Comparison of ENCODE assay signal across 23 cellular contexts in genomic region chr11:102194257-102194656, GRCh38.
DNase-seq lines count a peak whose midpoint lies in the region; ATAC-seq and TF ChIP-seq lines count a peak whose summit lies in the region.
"Had no signal": no experiment of that assay in that cellular context is flagged by ENCODE, and none has a peak within 500 bp of the region (broad histone marks: within the 10 kb centered on the region; RNA-seq: fewer than 3 reads in every experiment).

No MANE protein-coding gene starts in this region.

- no peak overlapping the region for H2BK120ac ChIP-seq in IMR-90 (ENCODE audit: low read depth, low read length)

- H3K27ac Mint-ChIP-seq in Caco-2 (ENCODE audit: unreplicated experiment) = peak overlapping the region; percentile 23
- H3K27ac Mint-ChIP-seq: CD8-positive, alpha-beta T cell had no signal

- H3K4me2 ChIP-seq in IMR-90 (ENCODE audit: low read depth, low read length) = no peak overlapping the region
- H3K4me2 ChIP-seq: BLaER1 treated with 17β-estradiol and CSF1 and Interleukin-3, amounts not matched to agents 10 nM and 100 nM; SK-N-SH had no signal

- no peak overlapping the region for H2AK9ac ChIP-seq in IMR-90 (replicated peaks; ENCODE audit: low read depth, low read length, poor library complexity)

- H3K23ac ChIP-seq in IMR-90 (ENCODE audit: low read depth, low read length) = no peak overlapping the region

- POLR2A ChIA-PET in Caco-2 (lab: Charles Lee) = no interaction called here
- POLR2A ChIA-PET in IMR-90 (lab: Charles Lee; ENCODE audit: unreplicated experiment) = no interaction called here

- H3K14ac ChIP-seq in IMR-90 (replicated peaks; ENCODE audit: low read depth, low read length) = no peak overlapping the region

- no peak overlapping the region for H2AK5ac ChIP-seq in IMR-90 (ENCODE audit: low read depth, low read length)

- no peak overlapping the region for H2AFZ ChIP-seq in IMR-90 (replicated peaks; ENCODE audit: low read length, poor library complexity)

- no peak overlapping the region for H3K4me3 Mint-ChIP-seq in Caco-2 (ENCODE audit: unreplicated experiment)
- H3K4me3 Mint-ChIP-seq: CD8-positive, alpha-beta T cell; H9 had no signal

- H4K5ac ChIP-seq in IMR-90 (ENCODE audit: low read depth, low read length) = no peak overlapping the region

- H3K27ac ChIP-seq in IMR-90 (ENCODE audit: insufficient read depth, low read length) = no peak overlapping the region
- peak overlapping the region; percentile 47 to 74 for H3K27ac ChIP-seq in uterus
- H3K27ac ChIP-seq: BLaER1 treated with 17β-estradiol and CSF1 and Interleukin-3, amounts not matched to agents 10 nM and 100 nM; HL-60 had no signal

- H3K4me1 Mint-ChIP-seq in Caco-2 (ENCODE audit: low read depth, unreplicated experiment) = peaks cover 66% of the 10 kb centered on the region

- intact Hi-C loops in Caco-2 (cut with micrococcal nuclease; ENCODE audit: unreplicated experiment) = no loop called here
- intact Hi-C loops in IMR-90 (cut with micrococcal nuclease) = no loop called here
- intact Hi-C loops in uterus (cut with DNase I; ENCODE audit: low total_unique reads) = no loop called here

- peaks cover 9% of the 10 kb centered on the region for H3K9me3 Mint-ChIP-seq in Caco-2 (ENCODE audit: unreplicated experiment)
- H3K9me3 Mint-ChIP-seq: CD8-positive, alpha-beta T cell had no signal

- H3K4ac ChIP-seq in IMR-90 (ENCODE audit: low read depth, low read length) = no peak overlapping the region

- H3K36me3 ChIP-seq in Caco-2 (ENCODE audit: control insufficient read depth, insufficient read depth, low read length) (peaks cover 5% of the 10 kb centered on the region; the same call in 1 of the 2 replicates), IMR-90 (ENCODE audit: control insufficient read depth, insufficient read depth, low read length) (peaks cover 2% of the 10 kb centered on the region), uterus (no peaks in the 10 kb centered on the region)

- H3K27me3 ChIP-seq in Caco-2 (replicated peaks; ENCODE audit: control insufficient read depth, insufficient read depth, low read length) (no peaks in the 10 kb centered on the region), IMR-90 (ENCODE audit: control insufficient read depth, insufficient read depth, low read length) (no peaks in the 10 kb centered on the region), uterus (no peaks in the 10 kb centered on the region)
- H3K27me3 ChIP-seq: BLaER1 treated with 17β-estradiol and CSF1 and Interleukin-3, amounts not matched to agents 10 nM and 100 nM had no signal

- ATAC-seq in IMR-90 (ENCODE audit: low read depth) = peak; percentile 19; the same call in 1 of the 2 replicates
- no peak for ATAC-seq in GM19463 (IDR thresholded peaks at IDR 0.05; ENCODE audit: unreplicated experiment)
- no peak for ATAC-seq in GM19328 (IDR thresholded peaks at IDR 0.05; ENCODE audit: unreplicated experiment)
- ATAC-seq: CD8-positive, alpha-beta T cell; Panc1 had no signal

- no peak overlapping the region for H3K56ac ChIP-seq in IMR-90 (ENCODE audit: extremely low read depth, insufficient read depth, low read length)

- H2BK20ac ChIP-seq in IMR-90 (ENCODE audit: low read depth, low read length) = no peak overlapping the region

- H4K8ac ChIP-seq in IMR-90 (ENCODE audit: low read depth in 2 of 2, low read length in 2 of 2) = no peak overlapping the region

- H3K9me1 ChIP-seq in IMR-90 (ENCODE audit: insufficient read depth, low read length) = peaks cover 7% of the 10 kb centered on the region

- no peak for TF ChIP-seq RAD21 in IMR-90 (IDR thresholded peaks at IDR 0.05; ENCODE audit: low read length)

- H3K4me1 ChIP-seq in Caco-2 = peaks cover 70% of the 10 kb centered on the region
- peaks cover 12% of the 10 kb centered on the region for H3K4me1 ChIP-seq in IMR-90 (ENCODE audit: control insufficient read depth, insufficient read depth, low read length)
- H3K4me1 ChIP-seq in uterus = peaks cover 0 to 6% of the 10 kb centered on the region in 2 donors
- H3K4me1 ChIP-seq: BLaER1 treated with 17β-estradiol and CSF1 and Interleukin-3, amounts not matched to agents 10 nM and 100 nM had no signal

- H3K4me3 ChIP-seq in Caco-2 (ENCODE audit: low read depth, low read length) (no peak overlapping the region), IMR-90 (ENCODE audit: insufficient read depth, low read depth, low read length) (no peak overlapping the region), uterus (no peak overlapping the region)
- H3K4me3 ChIP-seq: BLaER1 treated with 17β-estradiol and CSF1 and Interleukin-3, amounts not matched to agents 10 nM and 100 nM had no signal

- BruUV-seq in Caco-2 (replicated peaks; lab: Mats Ljungman, UMichigan) (no TSS peak), IMR-90 (replicated peaks; lab: Mats Ljungman, UMichigan) (no TSS peak)

- no peak overlapping the region for H4K91ac ChIP-seq in IMR-90 (ENCODE audit: insufficient read depth, low read depth, low read length)

- H3K9me3 ChIP-seq in Caco-2 (no peaks in the 10 kb centered on the region), IMR-90 (ENCODE audit: control insufficient read depth, insufficient read depth, low read length) (no peaks in the 10 kb centered on the region), uterus (no peaks in the 10 kb centered on the region)
- H3K9me3 ChIP-seq: SK-N-SH had no signal

- dilution Hi-C loops in IMR-90 (cut with HindIII; ENCODE audit: low sequenced_read_pairs, unreplicated experiment) = no loop called here

- in situ Hi-C loops in IMR-90 (cut with MboI; ENCODE audit: low sequenced_read_pairs) = no loop called here

- no peaks in the 10 kb centered on the region for H3K27me3 Mint-ChIP-seq in Caco-2 (ENCODE audit: insufficient read depth, unreplicated experiment)

- no peak overlapping the region for H3K18ac ChIP-seq in IMR-90 (ENCODE audit: low read depth, low read length)

- no peak overlapping the region for H2BK5ac ChIP-seq in IMR-90 (ENCODE audit: low read depth, low read length, poor library complexity, severe bottlenecking)

- no peak overlapping the region for H2BK15ac ChIP-seq in IMR-90 (ENCODE audit: low read depth, low read length)

- TF ChIP-seq CTCF in Caco-2 (IDR thresholded peaks at IDR 0.05; ENCODE audit: insufficient read depth in 1 of 2, low read depth in 1 of 2, low read length in 1 of 2, severe bottlenecking in 1 of 2, unreplicated experiment in 1 of 2) = no peak
- TF ChIP-seq CTCF in IMR-90 (conservative IDR thresholded peaks at IDR 0.05; ENCODE audit: low read depth, low read length) = no peak
- TF ChIP-seq CTCF in uterus (IDR thresholded peaks at IDR 0.05) = no peak

- peaks cover 73% of the 10 kb centered on the region for H3K36me3 Mint-ChIP-seq in Caco-2 (ENCODE audit: insufficient read depth, unreplicated experiment)
- H3K36me3 Mint-ChIP-seq: CD8-positive, alpha-beta T cell had no signal

- DNase-seq in Caco-2 (no peak), IMR-90 (no peak), fibroblast of peridontal ligament (ENCODE audit: extremely low read depth) (peak; percentile 45), uterus (no peak)
- DNase-seq in stimulated activated CD4-positive, alpha-beta T cell treated with anti-CD3 and anti-CD28 coated beads, Interleukin-12 subunit alpha, Interleukin-12 subunit beta, amount 100 ng/mL, for 4 hours = no peak
- DNase-seq: Calu3; CD8-positive, alpha-beta T cell; GF-D8; H9; KG1; NCI-H1105; NCI-H146; NCI-H2029 treated with DMSO at 0.1 percent for 48 hours; NCI-H226; NCI-H524; NCI-H774; SIG-M5; SK-N-SH had no signal

- no peak overlapping the region for H3K9ac ChIP-seq in IMR-90 (ENCODE audit: low read depth, low read length)
- H3K9ac ChIP-seq: BLaER1 treated with 17β-estradiol and CSF1 and Interleukin-3, amounts not matched to agents 10 nM and 100 nM; SK-N-SH had no signal

- CTCF ChIA-PET in Caco-2 (lab: Charles Lee) (no interaction called here), IMR-90 (lab: Yijun Ruan, JAX) (no interaction called here)

- TF ChIP-seq POLR2A in IMR-90 (IDR thresholded peaks at IDR 0.05; ENCODE audit: low read depth, low read length) = no peak
- TF ChIP-seq POLR2A in uterus (IDR thresholded peaks at IDR 0.05) = no peak

- H4K20me1 ChIP-seq in IMR-90 (ENCODE audit: insufficient read depth, low read length) = peaks cover 7% of the 10 kb centered on the region; the same call in 1 of the 2 replicates
- H4K20me1 ChIP-seq: BLaER1 treated with 17β-estradiol and CSF1 and Interleukin-3, amounts not matched to agents 10 nM and 100 nM had no signal

- H3K79me1 ChIP-seq in IMR-90 (ENCODE audit: low read depth in 1 of 2, low read length in 2 of 2) = peaks cover 26 to 69% of the 10 kb centered on the region in 2 experiments

TF ChIP-seq in IMR-90, 13 proteins besides CTCF, POLR2A, EP300 and RAD21:
- TF ChIP-seq FOS (IDR thresholded peaks at IDR 0.05; ENCODE audit: low read depth, low read length) = no peak
- TF ChIP-seq BHLHE40 (IDR thresholded peaks at IDR 0.05; ENCODE audit: low read depth, low read length) = no peak
- no peak for TF ChIP-seq RFX5 (IDR thresholded peaks at IDR 0.05; ENCODE audit: low read depth, low read length)
- no peak for TF ChIP-seq NFE2L2 (IDR thresholded peaks at IDR 0.05; ENCODE audit: low read depth, low read length)
- no peak for TF ChIP-seq MAZ (IDR thresholded peaks at IDR 0.05; ENCODE audit: borderline replicate concordance, low read depth, low read length)
- no peak for TF ChIP-seq SMC3 (IDR thresholded peaks at IDR 0.05; ENCODE audit: low read depth, low read length)
- no peak for TF ChIP-seq ELK1 (IDR thresholded peaks at IDR 0.05; ENCODE audit: borderline replicate concordance, low read depth, low read length)
- no peak for TF ChIP-seq RCOR1 (IDR thresholded peaks at IDR 0.05; ENCODE audit: insufficient replicate concordance, low read length)
- no peak for TF ChIP-seq CEBPB (IDR thresholded peaks at IDR 0.05; ENCODE audit: low read depth, low read length)
- TF ChIP-seq, protein P1, sequence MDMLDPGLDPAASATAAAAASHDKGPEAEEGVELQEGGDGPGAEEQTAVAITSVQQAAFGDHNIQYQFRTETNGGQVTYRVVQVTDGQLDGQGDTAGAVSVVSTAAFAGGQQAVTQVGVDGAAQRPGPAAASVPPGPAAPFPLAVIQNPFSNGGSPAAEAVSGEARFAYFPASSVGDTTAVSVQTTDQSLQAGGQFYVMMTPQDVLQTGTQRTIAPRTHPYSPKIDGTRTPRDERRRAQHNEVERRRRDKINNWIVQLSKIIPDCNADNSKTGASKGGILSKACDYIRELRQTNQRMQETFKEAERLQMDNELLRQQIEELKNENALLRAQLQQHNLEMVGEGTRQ (IDR thresholded peaks at IDR 0.05; ENCODE audit: low read depth, low read length) = no peak
- TF ChIP-seq MAFK (IDR thresholded peaks at IDR 0.05; ENCODE audit: low read depth, low read length) = no peak
- no peak for TF ChIP-seq MXI1 (IDR thresholded peaks at IDR 0.05; ENCODE audit: borderline replicate concordance, low read depth, low read length)
